In the genomic region with DNA sequence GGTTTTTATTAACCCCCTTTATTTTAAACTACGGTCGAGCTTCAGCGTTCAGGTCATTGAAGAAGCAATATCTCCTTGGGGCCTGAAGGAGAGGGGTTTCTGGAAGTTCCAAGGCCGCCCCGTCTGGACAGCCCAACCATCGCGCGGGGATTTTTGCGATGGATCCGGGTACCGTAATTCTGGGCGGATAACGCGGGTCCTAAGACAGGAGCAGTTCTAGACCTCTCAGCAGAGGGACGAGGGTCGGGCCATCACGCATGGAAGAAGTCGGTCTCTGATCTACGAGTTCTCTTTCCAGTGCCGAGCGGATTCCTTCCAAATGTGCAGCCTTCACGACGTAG, we compare ENCODE assay signal across 8 cellular contexts.
DNase-seq lines count a peak whose midpoint lies in the region; ATAC-seq and TF ChIP-seq lines count a peak whose summit lies in the region.

No MANE protein-coding gene starts in this region.

- H3K4me3 ChIP-seq in AG09309 (ENCODE audit: control insufficient read depth, low read depth, low read length): peak overlapping the region; percentile 67
- H3K4me3 ChIP-seq in mucosa of stomach (ENCODE audit: low read length): peak overlapping the region; percentile 58

- H3K4me1 ChIP-seq in mucosa of stomach (ENCODE audit: control insufficient read depth, insufficient read depth, low read length): peaks cover 24% of the 10 kb centered on the region

- DNase-seq in AG09309 (ENCODE audit: low read depth) (no peak), caudate nucleus (lab: John Stamatoyannopoulos, UW) (no peak), iPS-NIHi11 (ENCODE audit: low spot score) (no peak), AML-193 (lab: John Stamatoyannopoulos, UW) (no peak), NCI-H345 (lab: John Stamatoyannopoulos, UW) (no peak)

- H3K9ac ChIP-seq in mucosa of stomach (ENCODE audit: low read length): peak overlapping the region; percentile 68

- H3K27me3 ChIP-seq in mucosa of stomach (ENCODE audit: control insufficient read depth, insufficient read depth, low read length): no peaks in the 10 kb centered on the region

- TF ChIP-seq CTCF in AG09309 (IDR thresholded peaks at IDR 0.05; ENCODE audit: control insufficient read depth, insufficient read depth, low read depth, low read length, missing control alignments): peak; percentile 35

- ATAC-seq in HG03045 (IDR thresholded peaks at IDR 0.05; ENCODE audit: unreplicated experiment) (peak; percentile 3), GM19452 (IDR thresholded peaks at IDR 0.05; ENCODE audit: unreplicated experiment) (no peak)

- no peaks in the 10 kb centered on the region for H3K9me3 ChIP-seq in mucosa of stomach (ENCODE audit: control insufficient read depth, low read length)

- H3K36me3 ChIP-seq in mucosa of stomach (ENCODE audit: control insufficient read depth, insufficient read depth, low read length): no peaks in the 10 kb centered on the region

- peak overlapping the region; percentile 99 for H3K27ac ChIP-seq in caudate nucleus (ENCODE audit: low read depth, low read length)
